5 cellular contexts compared by ENCODE assay signal in the genomic region with DNA sequence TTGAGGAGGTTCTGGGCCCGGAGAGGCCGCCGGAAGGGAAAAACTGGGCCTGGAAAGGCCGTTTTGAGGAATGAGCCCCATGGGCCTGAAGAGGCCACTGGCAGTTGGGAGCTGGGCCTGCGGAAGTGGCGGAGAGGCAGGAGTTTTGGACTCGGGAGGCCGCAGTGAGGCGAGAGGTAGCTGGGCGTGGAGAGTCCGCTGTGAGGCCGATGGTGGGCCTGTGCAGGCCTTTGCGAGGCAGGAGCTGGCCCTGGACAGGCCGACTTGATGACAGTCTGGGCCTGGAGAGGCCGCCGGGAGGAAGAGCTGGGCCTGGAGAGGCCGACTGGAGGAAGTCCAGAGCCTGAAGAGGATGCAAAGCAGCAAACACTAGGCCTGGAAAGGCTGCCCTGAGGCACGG.
"Had no signal": no experiment of that assay in that cellular context is flagged by ENCODE, and none has a peak within 500 bp of the region (broad histone marks: within the 10 kb centered on the region; RNA-seq: fewer than 3 reads in every experiment).

No MANE protein-coding gene starts in this region.

- DNase-seq: IMR-90, KBM-7, KG1 had no signal

- H3K4me3 ChIP-seq: K562 had no signal

- H3K27ac ChIP-seq: HL-60 had no signal
